Comparison of ENCODE assay signal across 1 cellular context in genomic region chr14:73851567-73852382, GRCh38.
TF ChIP-seq lines count a peak whose summit lies in the region.

Gene PTGR2, plus strand, starts transcription at chr14:73851831. Its CDS starts 7,032 bp downstream, at chr14:73858863.

TF ChIP-seq in HepG2, 621 proteins besides CTCF, POLR2A, EP300 and RAD21 (continued from another document and continues in another):
- no peak; the same call in 1 of the 2 replicates for TF ChIP-seq CAMTA2 (CRISPR knock-in tag; IDR thresholded peaks at IDR 0.05; ENCODE audit: borderline replicate concordance)
- TF ChIP-seq THAP7 (CRISPR knock-in tag; IDR thresholded peaks at IDR 0.05), result no peak
- TF ChIP-seq MLX (CRISPR knock-in tag; IDR thresholded peaks at IDR 0.05), result no peak
- no peak for TF ChIP-seq TBX3 (IDR thresholded peaks at IDR 0.05; ENCODE audit: borderline replicate concordance)
- TF ChIP-seq ZSCAN9 (CRISPR knock-in tag; IDR thresholded peaks at IDR 0.05; ENCODE audit: borderline replicate concordance), result peak; percentile 10; the same call in 1 of the 2 replicates
- TF ChIP-seq ZFP91 (CRISPR knock-in tag; IDR thresholded peaks at IDR 0.05; ENCODE audit: borderline replicate concordance), result peak; percentile 69; the same call in 1 of the 2 replicates
- TF ChIP-seq HCFC1 (IDR thresholded peaks at IDR 0.05; ENCODE audit: low read depth, low read length), result peak; percentile 21; the same call in 1 of the 2 replicates
- peak; percentile 76 for TF ChIP-seq GATAD2A (CRISPR knock-in tag; IDR thresholded peaks at IDR 0.05)
- peak; percentile 35; the same call in 1 of the 2 replicates for TF ChIP-seq ZIK1 (CRISPR knock-in tag; IDR thresholded peaks at IDR 0.05; ENCODE audit: borderline replicate concordance, low read depth)
- TF ChIP-seq TCF7L2 (IDR thresholded peaks at IDR 0.05; ENCODE audit: low read depth, low read length), result no peak
- no peak for TF ChIP-seq TMF1 (CRISPR knock-in tag; IDR thresholded peaks at IDR 0.05; ENCODE audit: low read depth)
- TF ChIP-seq MIXL1 (CRISPR knock-in tag; IDR thresholded peaks at IDR 0.05), result peak; percentile 63; the same call in 1 of the 2 replicates
- TF ChIP-seq ELF3 (CRISPR knock-in tag; IDR thresholded peaks at IDR 0.05), result peak; percentile 94
- TF ChIP-seq GABPB1 (CRISPR knock-in tag; IDR thresholded peaks at IDR 0.05), result peak; percentile 79
- TF ChIP-seq KLF11 (CRISPR knock-in tag; IDR thresholded peaks at IDR 0.05), result no peak
- TF ChIP-seq HINFP (CRISPR knock-in tag; IDR thresholded peaks at IDR 0.05; ENCODE audit: low read depth), result no peak
- no peak for TF ChIP-seq ZFP82 (CRISPR knock-in tag; IDR thresholded peaks at IDR 0.05; ENCODE audit: borderline replicate concordance)
- TF ChIP-seq BCLAF1 (IDR thresholded peaks at IDR 0.05), result no peak
- no peak for TF ChIP-seq HDAC6 (IDR thresholded peaks at IDR 0.05; ENCODE audit: low read depth, low read length)
- TF ChIP-seq FIP1L1 (IDR thresholded peaks at IDR 0.05; ENCODE audit: borderline replicate concordance, insufficient read depth, low read depth, low read length), result no peak
- peak; percentile 29; the same call in 1 of the 2 replicates for TF ChIP-seq KLF6 (CRISPR knock-in tag; IDR thresholded peaks at IDR 0.05)
- peak; percentile 95 for TF ChIP-seq TAF1 (CRISPR knock-in tag; IDR thresholded peaks at IDR 0.05)
- TF ChIP-seq PAXIP1 (CRISPR knock-in tag; conservative IDR thresholded peaks at IDR 0.05), result peak; percentile 82
- TF ChIP-seq SCMH1 (CRISPR knock-in tag; IDR thresholded peaks at IDR 0.05; ENCODE audit: borderline replicate concordance), result no peak
- TF ChIP-seq ZSCAN12 (CRISPR knock-in tag; IDR thresholded peaks at IDR 0.05), result no peak
- no peak; the same call in 1 of the 2 replicates for TF ChIP-seq ZNF543 (CRISPR knock-in tag; IDR thresholded peaks at IDR 0.05)
- no peak for TF ChIP-seq CBX2 (IDR thresholded peaks at IDR 0.05; ENCODE audit: low read depth, low read length)
- TF ChIP-seq CBX2 (CRISPR knock-in tag; IDR thresholded peaks at IDR 0.05; ENCODE audit: low read depth), result no peak
- TF ChIP-seq BORCS8-MEF2B (CRISPR knock-in tag; IDR thresholded peaks at IDR 0.05), result no peak; the same call in 1 of the 2 replicates
- TF ChIP-seq MBD4 (IDR thresholded peaks at IDR 0.05; ENCODE audit: borderline replicate concordance, low read length), result no peak
- TF ChIP-seq ZNF549 (CRISPR knock-in tag; IDR thresholded peaks at IDR 0.05), result peak; percentile 26; the same call in 1 of the 2 replicates
- no peak for TF ChIP-seq ZNF720 (CRISPR knock-in tag; IDR thresholded peaks at IDR 0.05)
- no peak; the same call in 1 of the 2 replicates for TF ChIP-seq ZNF235 (CRISPR knock-in tag; IDR thresholded peaks at IDR 0.05; ENCODE audit: borderline replicate concordance)
- no peak for TF ChIP-seq JDP2 (CRISPR knock-in tag; IDR thresholded peaks at IDR 0.05; ENCODE audit: borderline replicate concordance)
- no peak for TF ChIP-seq MEF2D (CRISPR knock-in tag; IDR thresholded peaks at IDR 0.05)
- TF ChIP-seq HOXA9 (CRISPR knock-in tag; IDR thresholded peaks at IDR 0.05; ENCODE audit: borderline replicate concordance), result no peak
- no peak; the same call in 1 of the 2 replicates for TF ChIP-seq ZC3H4 (CRISPR knock-in tag; IDR thresholded peaks at IDR 0.05; ENCODE audit: borderline replicate concordance)
- TF ChIP-seq ZMYM2 (CRISPR knock-in tag; IDR thresholded peaks at IDR 0.05), result no peak
- no peak for TF ChIP-seq ZNF678 (CRISPR knock-in tag; IDR thresholded peaks at IDR 0.05)
- TF ChIP-seq ZFP62 (CRISPR knock-in tag; IDR thresholded peaks at IDR 0.05), result no peak
- TF ChIP-seq SAFB2 (CRISPR knock-in tag; IDR thresholded peaks at IDR 0.05; ENCODE audit: borderline replicate concordance, low read depth), result 0 out of 2 replicates have a peak, but pooled peaks have one; percentile 60
- TF ChIP-seq CERS6 (CRISPR knock-in tag; IDR thresholded peaks at IDR 0.05), result no peak
- no peak for TF ChIP-seq HDAC2 (CRISPR knock-in tag; IDR thresholded peaks at IDR 0.05)
- TF ChIP-seq NFE2 (CRISPR knock-in tag; IDR thresholded peaks at IDR 0.05), result no peak
- TF ChIP-seq NRL (CRISPR knock-in tag; IDR thresholded peaks at IDR 0.05; ENCODE audit: borderline replicate concordance), result peak; percentile 81
- 0 out of 2 replicates have a peak, but pooled peaks have one; percentile 41 for TF ChIP-seq HIC2 (CRISPR knock-in tag; IDR thresholded peaks at IDR 0.05; ENCODE audit: low read depth)
- no peak for TF ChIP-seq SIX1 (CRISPR knock-in tag; IDR thresholded peaks at IDR 0.05; ENCODE audit: borderline replicate concordance)
- TF ChIP-seq ZNF768 (CRISPR knock-in tag; IDR thresholded peaks at IDR 0.05), result no peak
- TF ChIP-seq ZNF710 (CRISPR knock-in tag; IDR thresholded peaks at IDR 0.05; ENCODE audit: borderline replicate concordance), result no peak; the same call in 1 of the 2 replicates
- no peak for TF ChIP-seq HNRNPK (IDR thresholded peaks at IDR 0.05; ENCODE audit: low read depth, low read length, poor library complexity, severe bottlenecking)
- no peak for TF ChIP-seq ZNF260 (CRISPR knock-in tag; IDR thresholded peaks at IDR 0.05; ENCODE audit: borderline replicate concordance, low read depth)
- no peak for TF ChIP-seq MIER2 (CRISPR knock-in tag; IDR thresholded peaks at IDR 0.05)
- TF ChIP-seq THAP8 (CRISPR knock-in tag; IDR thresholded peaks at IDR 0.05; ENCODE audit: borderline replicate concordance), result no peak
- TF ChIP-seq ZNF616 (CRISPR knock-in tag; IDR thresholded peaks at IDR 0.05; ENCODE audit: low read depth), result no peak
